In the genomic region with DNA sequence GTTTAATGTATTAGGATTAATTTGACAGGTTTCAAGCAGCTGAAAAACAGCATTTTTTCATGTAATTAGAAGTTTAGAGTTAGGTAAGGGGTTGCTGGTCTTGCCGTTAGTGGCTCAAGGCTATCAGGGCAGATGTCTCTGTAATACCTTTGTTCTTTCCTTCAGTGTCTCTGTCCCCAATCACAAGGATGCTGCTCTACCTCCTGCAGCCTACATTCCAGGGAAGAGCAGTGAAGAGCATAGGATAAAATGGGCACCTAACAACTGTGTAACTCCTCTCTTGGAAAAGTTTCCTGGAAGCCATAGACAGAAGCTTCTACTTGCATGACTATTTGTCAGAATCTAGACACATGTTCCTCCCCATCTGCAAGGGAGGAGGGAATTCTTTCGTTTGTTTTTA, we compare ENCODE assay signal across 32 cellular contexts. TPM values are rescaled to one million over a fixed set of nuclear protein-coding genes. Genes with fewer than 3 reads are reported as not detected.
"Had no signal": no experiment of that assay in that cellular context is flagged by ENCODE, and none has a peak within 500 bp of the region (broad histone marks: within the 10 kb centered on the region; RNA-seq: fewer than 3 reads in every experiment).

No MANE protein-coding gene starts in this region.

- H3K4me1 Mint-ChIP-seq: activated CD4-positive, alpha-beta memory T cell treated with anti-CD3 and anti-CD28 coated beads, Interleukin-2, amount 10 ng/mL, durations not matched to agents 7 days and 5 days; activated CD4-positive, alpha-beta T cell treated with anti-CD3 and anti-CD28 coated beads, Interleukin-2, amount 10 ng/mL, durations not matched to agents 7 days and 5 days; activated T-helper 17 cell treated with anti-CD3 and anti-CD28 coated beads, Interleukin-2, amount 50 U/mL, for 72 hours; central memory CD8-positive, alpha-beta T cell; endodermal cell had no signal

- H3K27ac ChIP-seq: brain microvascular endothelial cell, coronary artery, dorsolateral prefrontal cortex, esophagus muscularis mucosa, gastroesophageal sphincter, heart right ventricle had no signal

- H3K36me3 ChIP-seq: brain microvascular endothelial cell, esophagus muscularis mucosa, gastroesophageal sphincter, heart right ventricle had no signal

- H3K27me3 ChIP-seq: brain microvascular endothelial cell, esophagus muscularis mucosa, gastroesophageal sphincter had no signal

- H3K27ac Mint-ChIP-seq: activated CD4-positive, alpha-beta memory T cell treated with anti-CD3 and anti-CD28 coated beads, Interleukin-2, amount 10 ng/mL, durations not matched to agents 7 days and 5 days; activated CD4-positive, alpha-beta T cell treated with anti-CD3 and anti-CD28 coated beads, Interleukin-2, amount 10 ng/mL, durations not matched to agents 7 days and 5 days; activated naive CD8-positive, alpha-beta T cell; activated T-cell treated with anti-CD3 and anti-CD28 coated beads, Interleukin-2, amount 50 U/mL, for 24 hours; activated T-helper 17 cell treated with anti-CD3 and anti-CD28 coated beads, Interleukin-2, amount 50 U/mL, for 72 hours; dendritic cell treated with granulocyte-macrophage colony-stimulating factor and Interleukin-4, amounts not matched to agents 40 ng/mL and 50 ng/mL, for 4 days; endodermal cell had no signal

- H3K4me3 ChIP-seq: coronary artery, dorsolateral prefrontal cortex, esophagus muscularis mucosa, gastroesophageal sphincter, heart right ventricle had no signal

- H3K36me3 Mint-ChIP-seq: activated naive CD8-positive, alpha-beta T cell had no signal

- DNase-seq: activated CD4-positive, alpha-beta memory T cell treated with anti-CD3 and anti-CD28 coated beads, Interleukin-2, amount 10 ng/mL, durations not matched to agents 7 days and 5 days; activated CD4-positive, alpha-beta T cell treated with anti-CD3 and anti-CD28 coated beads for 1 hour; activated CD4-positive, alpha-beta T cell treated with anti-CD3 and anti-CD28 coated beads for 4 hours; activated CD4-positive, alpha-beta T cell treated with anti-CD3 and anti-CD28 coated beads, Interleukin-2, amount 10 ng/mL, durations not matched to agents 7 days and 5 days; activated CD4-positive, alpha-beta T cell treated with anti-CD3 and anti-CD28 coated beads, Interleukin-2, amount 50 U/mL, for 4 hours; activated CD8-positive, alpha-beta memory T cell treated with anti-CD3 and anti-CD28 coated beads, Interleukin-2, amount 50 U/mL, for 48 hours; activated effector memory CD4-positive, alpha-beta T cell treated with Interleukin-2 at 50 U/mL for 16 hours; activated gamma-delta T cell treated with Interleukin-2 at 50 U/mL for 16 hours; activated naive CD4-positive, alpha-beta T cell treated with anti-CD3 and anti-CD28 coated beads, Interleukin-2, amount 50 U/mL, for 16 hours; activated naive CD4-positive, alpha-beta T cell treated with Interleukin-2 at 50 U/mL for 16 hours; activated T-cell treated with anti-CD3 and anti-CD28 coated beads for 4 hours; activated T-cell treated with anti-CD3 and anti-CD28 coated beads, Interleukin-2, amount 50 U/mL, for 24 hours; amniotic stem cell; anterior cingulate cortex; brain microvascular endothelial cell; dorsolateral prefrontal cortex; effector memory CD4-positive, alpha-beta T cell; endodermal cell; erythroblast; foreskin melanocyte; heart right ventricle; T-helper 2 cell had no signal

- ATAC-seq: activated T-helper 17 cell treated with anti-CD3 and anti-CD28 coated beads, Interleukin-2, amount 50 U/mL, for 72 hours; gastroesophageal sphincter; heart right ventricle had no signal

- H3K9me3 Mint-ChIP-seq: activated CD4-positive, alpha-beta memory T cell treated with anti-CD3 and anti-CD28 coated beads, Interleukin-2, amount 10 ng/mL, durations not matched to agents 7 days and 5 days; activated CD4-positive, alpha-beta T cell treated with anti-CD3 and anti-CD28 coated beads, Interleukin-2, amount 10 ng/mL, durations not matched to agents 7 days and 5 days; activated T-cell treated with anti-CD3 and anti-CD28 coated beads, Interleukin-2, amount 50 U/mL, for 24 hours; activated T-helper 17 cell treated with anti-CD3 and anti-CD28 coated beads, Interleukin-2, amount 50 U/mL, for 72 hours; central memory CD8-positive, alpha-beta T cell had no signal

- H3K4me1 ChIP-seq: esophagus muscularis mucosa, gastroesophageal sphincter, heart right ventricle had no signal

- H3K4me3 Mint-ChIP-seq: activated CD4-positive, alpha-beta memory T cell treated with anti-CD3 and anti-CD28 coated beads, Interleukin-2, amount 10 ng/mL, durations not matched to agents 7 days and 5 days; activated CD4-positive, alpha-beta T cell treated with anti-CD3 and anti-CD28 coated beads, Interleukin-2, amount 10 ng/mL, durations not matched to agents 7 days and 5 days; activated naive CD8-positive, alpha-beta T cell; activated T-cell treated with anti-CD3 and anti-CD28 coated beads, Interleukin-2, amount 50 U/mL, for 24 hours; activated T-helper 17 cell treated with anti-CD3 and anti-CD28 coated beads, Interleukin-2, amount 50 U/mL, for 72 hours; central memory CD8-positive, alpha-beta T cell; dendritic cell treated with granulocyte-macrophage colony-stimulating factor and Interleukin-4, amounts not matched to agents 40 ng/mL and 50 ng/mL, for 4 days; endodermal cell had no signal

- H3K27me3 Mint-ChIP-seq: activated T-cell treated with anti-CD3 and anti-CD28 coated beads, Interleukin-2, amount 50 U/mL, for 24 hours; activated T-helper 17 cell treated with anti-CD3 and anti-CD28 coated beads, Interleukin-2, amount 50 U/mL, for 72 hours; central memory CD8-positive, alpha-beta T cell had no signal

RNA-seq across cellular contexts. Expression of a gene that starts 9.4 kb away (rescaled TPM):
- total RNA-seq: activated CD4-positive, alpha-beta memory T cell treated with anti-CD3 and anti-CD28 coated beads, Interleukin-2, amount 10 ng/mL, durations not matched to agents 7 days and 5 days; activated CD4-positive, alpha-beta T cell treated with anti-CD3 and anti-CD28 coated beads, Interleukin-2, amount 10 ng/mL, durations not matched to agents 7 days and 5 days; activated T-helper 17 cell treated with anti-CD3 and anti-CD28 coated beads, Interleukin-2, amount 50 U/mL, for 72 hours; cardiac septum; cerebellum; endodermal cell; esophagus muscularis mucosa; gastroesophageal sphincter; heart right ventricle; T-helper 1 cell treated with Interleukin-12 subunit alpha and Interleukin-12 subunit beta and Interleukin-4 antibody, amounts not matched to agents 30 ng/mL and 1 ng/mL, for 36 hours had no signal
- polyA plus RNA-seq: heart right ventricle had no signal
